ENCODE assay signal across 1 cellular context in the genomic region with DNA sequence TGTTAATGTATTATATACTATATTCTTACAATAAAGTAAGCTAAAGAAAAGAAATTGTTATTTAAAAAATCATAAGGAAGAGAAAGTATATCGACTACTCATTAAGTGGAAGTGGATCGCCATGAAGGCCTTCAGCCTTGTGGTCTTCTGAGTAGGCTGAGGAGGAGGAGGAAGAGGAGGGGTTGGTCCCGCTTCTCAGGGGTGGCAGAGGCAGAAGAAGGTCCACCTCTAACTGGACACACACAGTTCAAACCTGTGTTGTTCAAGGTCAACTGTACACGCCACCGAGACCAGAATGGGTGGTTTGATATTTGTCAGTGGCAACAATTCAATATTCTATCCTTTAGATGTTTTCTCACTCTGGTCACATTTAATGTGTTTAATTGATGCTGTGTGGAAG.
TF ChIP-seq lines count a peak whose summit lies in the region.

No MANE protein-coding gene starts in this region.

TF ChIP-seq in IMR-90, 13 proteins besides CTCF, POLR2A, EP300 and RAD21 (continued from another document):
- TF ChIP-seq SMC3 (IDR thresholded peaks at IDR 0.05; ENCODE audit: low read depth, low read length) (no peak), RCOR1 (IDR thresholded peaks at IDR 0.05; ENCODE audit: insufficient replicate concordance, low read length) (no peak), MAFK (IDR thresholded peaks at IDR 0.05; ENCODE audit: low read depth, low read length) (no peak), CEBPB (IDR thresholded peaks at IDR 0.05; ENCODE audit: low read depth, low read length) (no peak), FOS (IDR thresholded peaks at IDR 0.05; ENCODE audit: low read depth, low read length) (no peak)
